Comparison of ENCODE assay signal across 12 cellular contexts in genomic region chr21:41684381-41685245, GRCh38.
DNase-seq lines count a peak whose midpoint lies in the region; TF ChIP-seq lines count a peak whose summit lies in the region.
"Had no signal": no experiment of that assay in that cellular context is flagged by ENCODE, and none has a peak within 500 bp of the region (broad histone marks: within the 10 kb centered on the region; RNA-seq: fewer than 3 reads in every experiment).

No MANE protein-coding gene starts in this region.

- DNase-seq in Daoy (ENCODE audit: low read depth) (peak; percentile 87), SJSA1 (ENCODE audit: low read depth in 1 of 2, low spot score in 2 of 2) (peak; percentile 79 to 80), fibroblast of the aortic adventitia (ENCODE audit: low read depth) (peak; percentile 75), progenitor cell of endocrine pancreas (ENCODE audit: low spot score, unreplicated experiment) (no peak), NCI-H69 (lab: John Stamatoyannopoulos, UW) (no peak), H9 (no peak), MV-4-11 (lab: John Stamatoyannopoulos, UW) (no peak)
- DNase-seq in activated effector memory CD4-positive, alpha-beta T cell treated with anti-CD3 and anti-CD28 coated beads, Interleukin-2, amount 50 U/mL, for 16 hours: no peak
- DNase-seq: DMS 273 treated with DMSO at 0.1 percent for 48 hours; OCI-M1; sigmoid colon; stimulated activated naive CD8-positive, alpha-beta T cell treated with anti-CD3 and anti-CD28 coated beads, Interleukin-15, Interleukin-2, amounts not matched to agents 100 U/mL and 50 U/mL, for 24 hours had no signal

- no peak overlapping the region for H4K5ac ChIP-seq in H9 (ENCODE audit: insufficient read length, low read depth, low read length)

- H3K27ac Mint-ChIP-seq in progenitor cell of endocrine pancreas: peak overlapping the region; percentile 92
- H3K27ac Mint-ChIP-seq in H9: peak overlapping the region in 1 of 3 experiments; percentile 53; a peak in 1 of 7 replicates

- no peak overlapping the region for H3K9ac ChIP-seq in H9 (ENCODE audit: extremely low read depth, insufficient read length, low read length)

- peak overlapping the region; percentile 9; the same call in 1 of the 2 replicates for H3K4me3 ChIP-seq in SJSA1
- no peak overlapping the region for H3K4me3 ChIP-seq in fibroblast of the aortic adventitia (ENCODE audit: low read depth, low read length)
- H3K4me3 ChIP-seq: sigmoid colon had no signal

- no peaks in the 10 kb centered on the region for H3K27me3 Mint-ChIP-seq in progenitor cell of endocrine pancreas
- H3K27me3 Mint-ChIP-seq in H9 (ENCODE audit: low read depth): peaks cover 3% of the 10 kb centered on the region; the same call in 1 of the 2 replicates

- H3K4me3 Mint-ChIP-seq in progenitor cell of endocrine pancreas (ENCODE audit: low read depth): no peak overlapping the region
- no peak overlapping the region for H3K4me3 Mint-ChIP-seq in H9

- no peak overlapping the region for H3K14ac ChIP-seq in H9 (ENCODE audit: insufficient read depth, low read length)

- no peak overlapping the region for H3K4me2 ChIP-seq in H9 (ENCODE audit: insufficient read depth, insufficient read length, low read length)

- H4K8ac ChIP-seq in H9 (replicated peaks; ENCODE audit: insufficient read length, low read depth, low read length): no peak overlapping the region

- no peak overlapping the region for H4K91ac ChIP-seq in H9 (ENCODE audit: insufficient read length, low read depth, low read length)

- no peak overlapping the region for H2AK5ac ChIP-seq in H9 (ENCODE audit: insufficient read length, low read length)

- no peak overlapping the region for H2BK5ac ChIP-seq in H9 (ENCODE audit: insufficient read length, low read length)

- H3K27me3 ChIP-seq in SJSA1 (replicated peaks) (no peaks in the 10 kb centered on the region), H9 (ENCODE audit: insufficient read depth, low read length) (no peaks in the 10 kb centered on the region)
- H3K27me3 ChIP-seq: sigmoid colon had no signal

- TF ChIP-seq CTCF in fibroblast of the aortic adventitia (IDR thresholded peaks at IDR 0.05; ENCODE audit: insufficient read depth, low read length) (no peak), progenitor cell of endocrine pancreas (IDR thresholded peaks at IDR 0.05; ENCODE audit: unreplicated experiment) (no peak), H9 (conservative IDR thresholded peaks at IDR 0.05) (no peak)

- H3K79me2 ChIP-seq in H9 (ENCODE audit: insufficient read depth, low read length): no peaks in the 10 kb centered on the region

- no CpG with 5 or more reads among the region's 26 CpGs for WGBS in H9 (ENCODE audit: extremely low coverage, insufficient read length, low lambda C conversion rate)

- H2BK120ac ChIP-seq in H9 (ENCODE audit: low read depth, low read length, poor library complexity, severe bottlenecking): no peak overlapping the region

- H3K4me1 ChIP-seq in SJSA1 (replicated peaks): peaks cover 30% of the 10 kb centered on the region
- H3K4me1 ChIP-seq in H9 (ENCODE audit: insufficient read depth, low read length): no peaks in the 10 kb centered on the region
- H3K4me1 ChIP-seq: sigmoid colon had no signal

- no peak overlapping the region for H3K18ac ChIP-seq in H9 (ENCODE audit: insufficient read length, low read depth, low read length)

- no peak overlapping the region for H2AFZ ChIP-seq in H9 (ENCODE audit: low read length)

- no peak overlapping the region for H3K4ac ChIP-seq in H9 (ENCODE audit: low read depth, low read length)

- peak overlapping the region; percentile 79 for H3K27ac ChIP-seq in SJSA1
- no peak overlapping the region for H3K27ac ChIP-seq in H9 (ENCODE audit: insufficient read length, low read depth, low read length)
- H3K27ac ChIP-seq: sigmoid colon had no signal

- no peaks in the 10 kb centered on the region for H4K20me1 ChIP-seq in H9 (ENCODE audit: control insufficient read depth, insufficient read depth, insufficient read length)

- H3K9me3 ChIP-seq in SJSA1 (replicated peaks) (no peaks in the 10 kb centered on the region), H9 (ENCODE audit: control insufficient read depth, low read depth, low read length) (no peaks in the 10 kb centered on the region)
- H3K9me3 ChIP-seq: sigmoid colon had no signal

- H3K36me3 ChIP-seq in SJSA1: no peaks in the 10 kb centered on the region
- H3K36me3 ChIP-seq: sigmoid colon had no signal

- H2BK20ac ChIP-seq in H9 (ENCODE audit: low read depth, low read length, poor library complexity, severe bottlenecking): no peak overlapping the region

- H3K9me3 Mint-ChIP-seq in progenitor cell of endocrine pancreas (ENCODE audit: low read depth): no peaks in the 10 kb centered on the region
- H3K9me3 Mint-ChIP-seq in H9: no peaks in the 10 kb centered on the region; a peak in 2 of 5 replicates

- no peaks in the 10 kb centered on the region for H3K79me1 ChIP-seq in H9 (ENCODE audit: insufficient read depth, low read depth, low read length, poor library complexity, severe bottlenecking)

- H3K23ac ChIP-seq in H9 (ENCODE audit: insufficient read length, low read depth, low read length): no peak overlapping the region

- no peak overlapping the region for H3K56ac ChIP-seq in H9 (ENCODE audit: insufficient read length, low read depth, low read length)

- no peak overlapping the region for H2BK12ac ChIP-seq in H9 (ENCODE audit: insufficient read length, low read depth, low read length)

- H2BK15ac ChIP-seq in H9 (ENCODE audit: low read depth, low read length): no peak overlapping the region

- H3K4me1 Mint-ChIP-seq in progenitor cell of endocrine pancreas (ENCODE audit: low read depth): peaks cover 35% of the 10 kb centered on the region
- H3K4me1 Mint-ChIP-seq in H9: peaks cover 21 to 40% of the 10 kb centered on the region in 2 experiments

- no peak overlapping the region for H3T11ph ChIP-seq in H9 (ENCODE audit: low read length)

- H3K36me3 Mint-ChIP-seq in progenitor cell of endocrine pancreas (ENCODE audit: insufficient read depth): no peaks in the 10 kb centered on the region
- no peaks in the 10 kb centered on the region for H3K36me3 Mint-ChIP-seq in H9 (ENCODE audit: insufficient read depth in 1 of 3, low read depth in 3 of 3)

- H3K23me2 ChIP-seq in H9 (ENCODE audit: insufficient read length, low read depth, low read length, poor library complexity, severe bottlenecking): no peaks in the 10 kb centered on the region

Comparison
In these comparisons a context has a peak if more than half of its experiments do, and no peak if none do; other contexts are left out.
1. DNase-seq: peak in Daoy (single experiment), SJSA1 (2 of 2) and fibroblast of the aortic adventitia (single experiment); none in progenitor cell of endocrine pancreas (single experiment), NCI-H69 (single experiment), H9 (single experiment), activated effector memory CD4-positive, alpha-beta T cell treated with anti-CD3 and anti-CD28 coated beads, Interleukin-2, amount 50 U/mL, for 16 hours (single experiment) and MV-4-11 (single experiment).